1 cellular context compared by ENCODE assay signal in the genomic region with DNA sequence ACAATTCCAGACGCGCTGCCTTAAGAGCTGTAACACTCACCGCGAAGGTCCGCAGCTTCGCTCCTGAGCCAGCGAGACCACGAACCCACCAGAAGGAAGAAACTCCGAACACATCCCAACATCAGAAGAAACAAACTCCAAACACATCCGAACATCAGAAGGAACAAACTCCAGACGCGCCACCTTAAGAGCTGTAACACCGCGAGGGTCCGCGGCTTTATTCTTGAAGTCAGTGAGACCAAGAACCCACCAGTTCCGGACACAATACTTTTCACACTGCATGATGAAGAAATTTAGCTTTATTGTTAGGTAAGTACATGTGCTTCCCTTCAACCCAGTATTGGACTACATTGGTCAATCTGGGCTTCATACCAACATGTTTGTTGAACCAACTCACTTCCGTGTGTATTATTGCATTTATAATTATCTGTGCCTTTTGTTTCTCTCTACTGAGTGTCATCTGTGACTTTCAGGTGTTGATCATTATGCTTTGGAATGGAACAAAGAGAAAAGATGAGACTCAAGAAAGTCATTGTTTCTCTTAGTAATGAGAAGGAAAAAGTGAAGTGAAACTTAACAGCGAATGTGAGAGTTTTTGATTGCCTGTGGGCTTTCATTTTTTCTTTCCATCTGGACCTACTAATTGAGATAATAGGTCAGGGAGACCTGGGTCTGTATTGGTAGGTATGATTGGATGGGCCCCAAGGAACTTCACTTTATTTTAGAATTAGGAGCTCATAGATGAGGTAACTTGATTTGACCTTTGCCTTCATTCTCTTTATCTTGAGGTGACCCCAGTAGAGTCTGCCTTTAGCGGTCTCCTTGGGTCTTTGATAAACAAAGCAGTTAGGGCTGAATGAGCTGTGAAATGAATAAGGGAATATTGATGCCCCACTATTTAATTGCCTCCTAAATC.
A peak's percentile ranks its signal among the peaks of the same experiment; 100 is the strongest.
TF ChIP-seq lines count a peak whose summit lies in the region.

No MANE protein-coding gene starts in this region.

TF ChIP-seq in GM12878, 131 proteins besides CTCF, POLR2A, EP300 and RAD21 (continued from another document and continues in another):
- TF ChIP-seq, protein P1, sequence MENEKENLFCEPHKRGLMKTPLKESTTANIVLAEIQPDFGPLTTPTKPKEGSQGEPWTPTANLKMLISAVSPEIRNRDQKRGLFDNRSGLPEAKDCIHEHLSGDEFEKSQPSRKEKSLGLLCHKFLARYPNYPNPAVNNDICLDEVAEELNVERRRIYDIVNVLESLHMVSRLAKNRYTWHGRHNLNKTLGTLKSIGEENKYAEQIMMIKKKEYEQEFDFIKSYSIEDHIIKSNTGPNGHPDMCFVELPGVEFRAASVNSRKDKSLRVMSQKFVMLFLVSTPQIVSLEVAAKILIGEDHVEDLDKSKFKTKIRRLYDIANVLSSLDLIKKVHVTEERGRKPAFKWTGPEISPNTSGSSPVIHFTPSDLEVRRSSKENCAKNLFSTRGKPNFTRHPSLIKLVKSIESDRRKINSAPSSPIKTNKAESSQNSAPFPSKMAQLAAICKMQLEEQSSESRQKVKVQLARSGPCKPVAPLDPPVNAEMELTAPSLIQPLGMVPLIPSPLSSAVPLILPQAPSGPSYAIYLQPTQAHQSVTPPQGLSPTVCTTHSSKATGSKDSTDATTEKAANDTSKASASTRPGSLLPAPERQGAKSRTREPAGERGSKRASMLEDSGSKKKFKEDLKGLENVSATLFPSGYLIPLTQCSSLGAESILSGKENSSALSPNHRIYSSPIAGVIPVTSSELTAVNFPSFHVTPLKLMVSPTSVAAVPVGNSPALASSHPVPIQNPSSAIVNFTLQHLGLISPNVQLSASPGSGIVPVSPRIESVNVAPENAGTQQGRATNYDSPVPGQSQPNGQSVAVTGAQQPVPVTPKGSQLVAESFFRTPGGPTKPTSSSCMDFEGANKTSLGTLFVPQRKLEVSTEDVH (IDR thresholded peaks at IDR 0.05; ENCODE audit: low read depth, partially characterized antibody): peak; percentile 49
- no peak for TF ChIP-seq YBX1 (IDR thresholded peaks at IDR 0.05)
- TF ChIP-seq GABPA (IDR thresholded peaks at IDR 0.05; ENCODE audit: low read depth): peak; percentile 28; the same call in 1 of the 2 replicates
- peak; percentile 75 for TF ChIP-seq MEF2B (IDR thresholded peaks at IDR 0.05; ENCODE audit: partially characterized antibody, poor library complexity, severe bottlenecking)
- TF ChIP-seq, protein P2, sequence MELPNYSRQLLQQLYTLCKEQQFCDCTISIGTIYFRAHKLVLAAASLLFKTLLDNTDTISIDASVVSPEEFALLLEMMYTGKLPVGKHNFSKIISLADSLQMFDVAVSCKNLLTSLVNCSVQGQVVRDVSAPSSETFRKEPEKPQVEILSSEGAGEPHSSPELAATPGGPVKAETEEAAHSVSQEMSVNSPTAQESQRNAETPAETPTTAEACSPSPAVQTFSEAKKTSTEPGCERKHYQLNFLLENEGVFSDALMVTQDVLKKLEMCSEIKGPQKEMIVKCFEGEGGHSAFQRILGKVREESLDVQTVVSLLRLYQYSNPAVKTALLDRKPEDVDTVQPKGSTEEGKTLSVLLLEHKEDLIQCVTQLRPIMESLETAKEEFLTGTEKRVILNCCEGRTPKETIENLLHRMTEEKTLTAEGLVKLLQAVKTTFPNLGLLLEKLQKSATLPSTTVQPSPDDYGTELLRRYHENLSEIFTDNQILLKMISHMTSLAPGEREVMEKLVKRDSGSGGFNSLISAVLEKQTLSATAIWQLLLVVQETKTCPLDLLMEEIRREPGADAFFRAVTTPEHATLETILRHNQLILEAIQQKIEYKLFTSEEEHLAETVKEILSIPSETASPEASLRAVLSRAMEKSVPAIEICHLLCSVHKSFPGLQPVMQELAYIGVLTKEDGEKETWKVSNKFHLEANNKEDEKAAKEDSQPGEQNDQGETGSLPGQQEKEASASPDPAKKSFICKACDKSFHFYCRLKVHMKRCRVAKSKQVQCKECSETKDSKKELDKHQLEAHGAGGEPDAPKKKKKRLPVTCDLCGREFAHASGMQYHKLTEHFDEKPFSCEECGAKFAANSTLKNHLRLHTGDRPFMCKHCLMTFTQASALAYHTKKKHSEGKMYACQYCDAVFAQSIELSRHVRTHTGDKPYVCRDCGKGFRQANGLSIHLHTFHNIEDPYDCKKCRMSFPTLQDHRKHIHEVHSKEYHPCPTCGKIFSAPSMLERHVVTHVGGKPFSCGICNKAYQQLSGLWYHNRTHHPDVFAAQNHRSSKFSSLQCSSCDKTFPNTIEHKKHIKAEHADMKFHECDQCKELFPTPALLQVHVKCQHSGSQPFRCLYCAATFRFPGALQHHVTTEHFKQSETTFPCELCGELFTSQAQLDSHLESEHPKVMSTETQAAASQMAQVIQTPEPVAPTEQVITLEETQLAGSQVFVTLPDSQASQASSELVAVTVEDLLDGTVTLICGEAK (IDR thresholded peaks at IDR 0.05; ENCODE audit: borderline replicate concordance): no peak; the same call in 1 of the 2 replicates
- TF ChIP-seq ZNF622 (IDR thresholded peaks at IDR 0.05): no peak
- TF ChIP-seq, protein P3, sequence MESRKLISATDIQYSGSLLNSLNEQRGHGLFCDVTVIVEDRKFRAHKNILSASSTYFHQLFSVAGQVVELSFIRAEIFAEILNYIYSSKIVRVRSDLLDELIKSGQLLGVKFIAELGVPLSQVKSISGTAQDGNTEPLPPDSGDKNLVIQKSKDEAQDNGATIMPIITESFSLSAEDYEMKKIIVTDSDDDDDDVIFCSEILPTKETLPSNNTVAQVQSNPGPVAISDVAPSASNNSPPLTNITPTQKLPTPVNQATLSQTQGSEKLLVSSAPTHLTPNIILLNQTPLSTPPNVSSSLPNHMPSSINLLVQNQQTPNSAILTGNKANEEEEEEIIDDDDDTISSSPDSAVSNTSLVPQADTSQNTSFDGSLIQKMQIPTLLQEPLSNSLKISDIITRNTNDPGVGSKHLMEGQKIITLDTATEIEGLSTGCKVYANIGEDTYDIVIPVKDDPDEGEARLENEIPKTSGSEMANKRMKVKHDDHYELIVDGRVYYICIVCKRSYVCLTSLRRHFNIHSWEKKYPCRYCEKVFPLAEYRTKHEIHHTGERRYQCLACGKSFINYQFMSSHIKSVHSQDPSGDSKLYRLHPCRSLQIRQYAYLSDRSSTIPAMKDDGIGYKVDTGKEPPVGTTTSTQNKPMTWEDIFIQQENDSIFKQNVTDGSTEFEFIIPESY (IDR thresholded peaks at IDR 0.05): peak; percentile 98
- TF ChIP-seq SMARCA5 (IDR thresholded peaks at IDR 0.05): peak; percentile 82
- 0 out of 2 replicates have a peak, but pooled peaks have one; percentile 20 for TF ChIP-seq RFX5 (IDR thresholded peaks at IDR 0.05; ENCODE audit: low read depth, low read length)
- TF ChIP-seq, protein P4, sequence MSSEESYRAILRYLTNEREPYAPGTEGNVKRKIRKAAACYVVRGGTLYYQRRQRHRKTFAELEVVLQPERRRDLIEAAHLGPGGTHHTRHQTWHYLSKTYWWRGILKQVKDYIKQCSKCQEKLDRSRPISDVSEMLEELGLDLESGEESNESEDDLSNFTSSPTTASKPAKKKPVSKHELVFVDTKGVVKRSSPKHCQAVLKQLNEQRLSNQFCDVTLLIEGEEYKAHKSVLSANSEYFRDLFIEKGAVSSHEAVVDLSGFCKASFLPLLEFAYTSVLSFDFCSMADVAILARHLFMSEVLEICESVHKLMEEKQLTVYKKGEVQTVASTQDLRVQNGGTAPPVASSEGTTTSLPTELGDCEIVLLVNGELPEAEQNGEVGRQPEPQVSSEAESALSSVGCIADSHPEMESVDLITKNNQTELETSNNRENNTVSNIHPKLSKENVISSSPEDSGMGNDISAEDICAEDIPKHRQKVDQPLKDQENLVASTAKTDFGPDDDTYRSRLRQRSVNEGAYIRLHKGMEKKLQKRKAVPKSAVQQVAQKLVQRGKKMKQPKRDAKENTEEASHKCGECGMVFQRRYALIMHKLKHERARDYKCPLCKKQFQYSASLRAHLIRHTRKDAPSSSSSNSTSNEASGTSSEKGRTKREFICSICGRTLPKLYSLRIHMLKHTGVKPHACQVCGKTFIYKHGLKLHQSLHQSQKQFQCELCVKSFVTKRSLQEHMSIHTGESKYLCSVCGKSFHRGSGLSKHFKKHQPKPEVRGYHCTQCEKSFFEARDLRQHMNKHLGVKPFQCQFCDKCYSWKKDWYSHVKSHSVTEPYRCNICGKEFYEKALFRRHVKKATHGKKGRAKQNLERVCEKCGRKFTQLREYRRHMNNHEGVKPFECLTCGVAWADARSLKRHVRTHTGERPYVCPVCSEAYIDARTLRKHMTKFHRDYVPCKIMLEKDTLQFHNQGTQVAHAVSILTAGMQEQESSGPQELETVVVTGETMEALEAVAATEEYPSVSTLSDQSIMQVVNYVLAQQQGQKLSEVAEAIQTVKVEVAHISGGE (CRISPR knock-in tag; IDR thresholded peaks at IDR 0.05): no peak
- TF ChIP-seq TCF3 (IDR thresholded peaks at IDR 0.05; ENCODE audit: borderline replicate concordance, insufficient read depth, low read depth, low read length): no peak
- no peak for TF ChIP-seq HDGF (IDR thresholded peaks at IDR 0.05)
- TF ChIP-seq HDAC2 (IDR thresholded peaks at IDR 0.05): no peak
- TF ChIP-seq PAX5 (IDR thresholded peaks at IDR 0.05; ENCODE audit: borderline replicate concordance, low read depth, low read length): no peak
- TF ChIP-seq, protein P5, sequence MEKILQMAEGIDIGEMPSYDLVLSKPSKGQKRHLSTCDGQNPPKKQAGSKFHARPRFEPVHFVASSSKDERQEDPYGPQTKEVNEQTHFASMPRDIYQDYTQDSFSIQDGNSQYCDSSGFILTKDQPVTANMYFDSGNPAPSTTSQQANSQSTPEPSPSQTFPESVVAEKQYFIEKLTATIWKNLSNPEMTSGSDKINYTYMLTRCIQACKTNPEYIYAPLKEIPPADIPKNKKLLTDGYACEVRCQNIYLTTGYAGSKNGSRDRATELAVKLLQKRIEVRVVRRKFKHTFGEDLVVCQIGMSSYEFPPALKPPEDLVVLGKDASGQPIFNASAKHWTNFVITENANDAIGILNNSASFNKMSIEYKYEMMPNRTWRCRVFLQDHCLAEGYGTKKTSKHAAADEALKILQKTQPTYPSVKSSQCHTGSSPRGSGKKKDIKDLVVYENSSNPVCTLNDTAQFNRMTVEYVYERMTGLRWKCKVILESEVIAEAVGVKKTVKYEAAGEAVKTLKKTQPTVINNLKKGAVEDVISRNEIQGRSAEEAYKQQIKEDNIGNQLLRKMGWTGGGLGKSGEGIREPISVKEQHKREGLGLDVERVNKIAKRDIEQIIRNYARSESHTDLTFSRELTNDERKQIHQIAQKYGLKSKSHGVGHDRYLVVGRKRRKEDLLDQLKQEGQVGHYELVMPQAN (conservative IDR thresholded peaks at IDR 0.05): no peak
- TF ChIP-seq, protein P6, sequence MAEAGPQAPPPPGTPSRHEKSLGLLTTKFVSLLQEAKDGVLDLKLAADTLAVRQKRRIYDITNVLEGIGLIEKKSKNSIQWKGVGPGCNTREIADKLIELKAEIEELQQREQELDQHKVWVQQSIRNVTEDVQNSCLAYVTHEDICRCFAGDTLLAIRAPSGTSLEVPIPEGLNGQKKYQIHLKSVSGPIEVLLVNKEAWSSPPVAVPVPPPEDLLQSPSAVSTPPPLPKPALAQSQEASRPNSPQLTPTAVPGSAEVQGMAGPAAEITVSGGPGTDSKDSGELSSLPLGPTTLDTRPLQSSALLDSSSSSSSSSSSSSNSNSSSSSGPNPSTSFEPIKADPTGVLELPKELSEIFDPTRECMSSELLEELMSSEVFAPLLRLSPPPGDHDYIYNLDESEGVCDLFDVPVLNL (IDR thresholded peaks at IDR 0.05; ENCODE audit: low read depth, low read length): no peak
- TF ChIP-seq, protein P7, sequence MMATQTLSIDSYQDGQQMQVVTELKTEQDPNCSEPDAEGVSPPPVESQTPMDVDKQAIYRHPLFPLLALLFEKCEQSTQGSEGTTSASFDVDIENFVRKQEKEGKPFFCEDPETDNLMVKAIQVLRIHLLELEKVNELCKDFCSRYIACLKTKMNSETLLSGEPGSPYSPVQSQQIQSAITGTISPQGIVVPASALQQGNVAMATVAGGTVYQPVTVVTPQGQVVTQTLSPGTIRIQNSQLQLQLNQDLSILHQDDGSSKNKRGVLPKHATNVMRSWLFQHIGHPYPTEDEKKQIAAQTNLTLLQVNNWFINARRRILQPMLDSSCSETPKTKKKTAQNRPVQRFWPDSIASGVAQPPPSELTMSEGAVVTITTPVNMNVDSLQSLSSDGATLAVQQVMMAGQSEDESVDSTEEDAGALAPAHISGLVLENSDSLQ (IDR thresholded peaks at IDR 0.05): peak; percentile 7; the same call in 1 of the 2 replicates
- no peak for TF ChIP-seq CBFB (IDR thresholded peaks at IDR 0.05; ENCODE audit: low read depth)
- TF ChIP-seq CHD4 (IDR thresholded peaks at IDR 0.05): no peak
- peak; percentile 82 for TF ChIP-seq IKZF1 (conservative IDR thresholded peaks at IDR 0.05)
- no peak for TF ChIP-seq ZSCAN29 (IDR thresholded peaks at IDR 0.05)
- TF ChIP-seq MTA3 (IDR thresholded peaks at IDR 0.05; ENCODE audit: borderline replicate concordance, low read length): peak; percentile 43; the same call in 1 of the 2 replicates
- peak; percentile 71 for TF ChIP-seq IRF4 (IDR thresholded peaks at IDR 0.05; ENCODE audit: low read depth, low read length)
- TF ChIP-seq ZNF207 (IDR thresholded peaks at IDR 0.05; ENCODE audit: borderline replicate concordance): no peak
- TF ChIP-seq BMI1 (IDR thresholded peaks at IDR 0.05; ENCODE audit: borderline replicate concordance): peak; percentile 86; the same call in 1 of the 2 replicates
- TF ChIP-seq SP1 (IDR thresholded peaks at IDR 0.05; ENCODE audit: low read depth, low read length): no peak
- TF ChIP-seq RCOR1 (conservative IDR thresholded peaks at IDR 0.05; ENCODE audit: low read depth, low read length): peak; percentile 87; the same call in 1 of the 2 replicates
- 0 out of 2 replicates have a peak, but pooled peaks have one; percentile 43 for TF ChIP-seq FOXM1 (IDR thresholded peaks at IDR 0.05; ENCODE audit: low read depth, low read length)
- TF ChIP-seq DPF2 (IDR thresholded peaks at IDR 0.05): peak; percentile 98
- TF ChIP-seq, protein P8, sequence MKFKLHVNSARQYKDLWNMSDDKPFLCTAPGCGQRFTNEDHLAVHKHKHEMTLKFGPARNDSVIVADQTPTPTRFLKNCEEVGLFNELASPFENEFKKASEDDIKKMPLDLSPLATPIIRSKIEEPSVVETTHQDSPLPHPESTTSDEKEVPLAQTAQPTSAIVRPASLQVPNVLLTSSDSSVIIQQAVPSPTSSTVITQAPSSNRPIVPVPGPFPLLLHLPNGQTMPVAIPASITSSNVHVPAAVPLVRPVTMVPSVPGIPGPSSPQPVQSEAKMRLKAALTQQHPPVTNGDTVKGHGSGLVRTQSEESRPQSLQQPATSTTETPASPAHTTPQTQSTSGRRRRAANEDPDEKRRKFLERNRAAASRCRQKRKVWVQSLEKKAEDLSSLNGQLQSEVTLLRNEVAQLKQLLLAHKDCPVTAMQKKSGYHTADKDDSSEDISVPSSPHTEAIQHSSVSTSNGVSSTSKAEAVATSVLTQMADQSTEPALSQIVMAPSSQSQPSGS (IDR thresholded peaks at IDR 0.05; ENCODE audit: low read length): peak; percentile 78; the same call in 1 of the 2 replicates
- no peak for TF ChIP-seq ASH2L (IDR thresholded peaks at IDR 0.05; ENCODE audit: borderline replicate concordance, low read depth)
- 0 out of 2 replicates have a peak, but pooled peaks have one; percentile 54 for TF ChIP-seq CBX5 (IDR thresholded peaks at IDR 0.05; ENCODE audit: low read depth)
- no peak for TF ChIP-seq FOXK2 (IDR thresholded peaks at IDR 0.05)
- no peak for TF ChIP-seq STAT1 (conservative IDR thresholded peaks at IDR 0.05)
- no peak for TF ChIP-seq SIN3A (IDR thresholded peaks at IDR 0.05; ENCODE audit: low read depth, low read length)
- peak; percentile 100 for TF ChIP-seq MTA2 (IDR thresholded peaks at IDR 0.05; ENCODE audit: low read depth)
- no peak for TF ChIP-seq ZNF274 (IDR thresholded peaks at IDR 0.05; ENCODE audit: insufficient read depth, insufficient read length)
- no peak for TF ChIP-seq HCFC1 (IDR thresholded peaks at IDR 0.05; ENCODE audit: low read length)
- peak; percentile 94 for TF ChIP-seq SPI1 (IDR thresholded peaks at IDR 0.05; ENCODE audit: borderline replicate concordance, insufficient read depth, low read depth, low read length)
- TF ChIP-seq CBX3 (IDR thresholded peaks at IDR 0.05; ENCODE audit: borderline replicate concordance, low read depth): no peak
- peak; percentile 70 for TF ChIP-seq SMAD1 (IDR thresholded peaks at IDR 0.05; ENCODE audit: low read depth, partially characterized antibody)
- peak; percentile 62; the same call in 1 of the 2 replicates for TF ChIP-seq RAD51 (IDR thresholded peaks at IDR 0.05)
